ENCODE assay signal across 25 cellular contexts in genomic region chr1:17686258-17686657, GRCh38.
DNase-seq lines count a peak whose midpoint lies in the region; ATAC-seq and TF ChIP-seq lines count a peak whose summit lies in the region.
"Had no signal": no experiment of that assay in that cellular context is flagged by ENCODE, and none has a peak within 500 bp of the region (broad histone marks: within the 10 kb centered on the region; RNA-seq: fewer than 3 reads in every experiment).

No MANE protein-coding gene starts in this region.

- H3K4me1 Mint-ChIP-seq in type B pancreatic cell (ENCODE audit: unreplicated experiment) = peaks cover 31% of the 10 kb centered on the region
- no peaks in the 10 kb centered on the region for H3K4me1 Mint-ChIP-seq in CD8-positive, alpha-beta T cell (ENCODE audit: low read depth)
- H3K4me1 Mint-ChIP-seq: activated CD4-positive, alpha-beta T cell treated with anti-CD3 and anti-CD28 coated beads for 36 hours had no signal

- TF ChIP-seq CTCF in right atrium auricular region (IDR thresholded peaks at IDR 0.05) (no peak), type B pancreatic cell (conservative IDR thresholded peaks at IDR 0.05) (no peak)
- TF ChIP-seq CTCF in CD8-positive, alpha-beta T cell (IDR thresholded peaks at IDR 0.05) = no peak

- no peak overlapping the region for H3K4me3 ChIP-seq in right atrium auricular region
- H3K4me3 ChIP-seq in CD8-positive, alpha-beta T cell (ENCODE audit: low read depth, low read length) = no peak overlapping the region
- H3K4me3 ChIP-seq: gastroesophageal sphincter, spleen, stomach had no signal

- no peak overlapping the region for H3K4me3 Mint-ChIP-seq in type B pancreatic cell
- H3K4me3 Mint-ChIP-seq in CD8-positive, alpha-beta T cell = no peak overlapping the region
- H3K4me3 Mint-ChIP-seq: activated CD4-positive, alpha-beta T cell treated with anti-CD3 and anti-CD28 coated beads for 36 hours; activated CD8-positive, alpha-beta T cell treated with anti-CD3 and anti-CD28 coated beads for 36 hours; activated naive CD4-positive, alpha-beta T cell treated with anti-CD3 and anti-CD28 coated beads for 36 hours had no signal

- no peaks in the 10 kb centered on the region for H3K27me3 ChIP-seq in right atrium auricular region
- no peaks in the 10 kb centered on the region for H3K27me3 ChIP-seq in CD8-positive, alpha-beta T cell (ENCODE audit: insufficient read depth, low read length)
- H3K27me3 ChIP-seq: brain microvascular endothelial cell, gastroesophageal sphincter, spleen, stomach had no signal

- CTCF ChIA-PET in CD8-positive, alpha-beta T cell (lab: Charles Lee) = interaction anchor here (0.7 kb wide), 1 partner anchor 575 kb away, joined by 3 read pairs; no protein-coding TSS in a partner anchor

- ATAC-seq in Right ventricle myocardium superior (ENCODE audit: poor library complexity) (peak; percentile 45), left colon (peak; percentile 33)
- no peak for ATAC-seq in CD8-positive, alpha-beta T cell
- ATAC-seq: activated CD4-positive, alpha-beta T cell treated with anti-CD3 and anti-CD28 coated beads for 36 hours; activated CD8-positive, alpha-beta T cell treated with anti-CD3 and anti-CD28 coated beads for 36 hours; gastroesophageal sphincter had no signal

- H3K27ac Mint-ChIP-seq in type B pancreatic cell = peak overlapping the region; percentile 4
- H3K27ac Mint-ChIP-seq in CD8-positive, alpha-beta T cell = no peak overlapping the region
- H3K27ac Mint-ChIP-seq: activated CD4-positive, alpha-beta T cell treated with anti-CD3 and anti-CD28 coated beads for 36 hours; activated CD8-positive, alpha-beta T cell treated with anti-CD3 and anti-CD28 coated beads for 36 hours; activated naive CD4-positive, alpha-beta T cell treated with anti-CD3 and anti-CD28 coated beads for 36 hours had no signal

- peaks cover 14% of the 10 kb centered on the region for H3K36me3 Mint-ChIP-seq in type B pancreatic cell
- H3K36me3 Mint-ChIP-seq in CD8-positive, alpha-beta T cell = no peaks in the 10 kb centered on the region

- POLR2A ChIA-PET in CD8-positive, alpha-beta T cell (lab: Charles Lee) = no interaction called here

- H3K9me3 Mint-ChIP-seq in type B pancreatic cell = no peaks in the 10 kb centered on the region
- no peaks in the 10 kb centered on the region for H3K9me3 Mint-ChIP-seq in CD8-positive, alpha-beta T cell
- H3K9me3 Mint-ChIP-seq: activated naive CD4-positive, alpha-beta T cell treated with anti-CD3 and anti-CD28 coated beads for 36 hours had no signal

- H3K36me3 ChIP-seq in right atrium auricular region = peaks cover 51% of the 10 kb centered on the region
- no peaks in the 10 kb centered on the region for H3K36me3 ChIP-seq in CD8-positive, alpha-beta T cell (ENCODE audit: insufficient read depth, low read length)
- H3K36me3 ChIP-seq: brain microvascular endothelial cell had no signal

- H3K27me3 Mint-ChIP-seq in type B pancreatic cell = no peaks in the 10 kb centered on the region
- peaks cover 4% of the 10 kb centered on the region for H3K27me3 Mint-ChIP-seq in CD8-positive, alpha-beta T cell (ENCODE audit: low read depth)

- H3K4me1 ChIP-seq in right atrium auricular region = peaks cover 0 to 8% of the 10 kb centered on the region in 2 donors
- H3K4me1 ChIP-seq in CD8-positive, alpha-beta T cell (ENCODE audit: insufficient read depth, low read length) = no peaks in the 10 kb centered on the region
- H3K4me1 ChIP-seq: parathyroid adenoma had no signal

- DNase-seq in Right ventricle myocardium superior (no peak), right atrium auricular region (ENCODE audit: low spot score) (no peak), SHP77 (lab: John Stamatoyannopoulos, UW) (peak; percentile 6 to 16), left colon (no peak), type B pancreatic cell (ENCODE audit: extremely low spot score, unreplicated experiment) (no peak), NAMALWA (ENCODE audit: low spot score) (no peak)
- DNase-seq in CD8-positive, alpha-beta T cell = no peak
- DNase-seq: activated CD4-positive, alpha-beta T cell treated with anti-CD3 and anti-CD28 coated beads for 36 hours; activated CD8-positive, alpha-beta memory T cell treated with anti-CD3 and anti-CD28 coated beads, Interleukin-2, amount 50 U/mL, for 48 hours; activated CD8-positive, alpha-beta T cell treated with anti-CD3 and anti-CD28 coated beads for 36 hours; activated naive CD4-positive, alpha-beta T cell treated with anti-CD3 and anti-CD28 coated beads for 36 hours; brain microvascular endothelial cell; DMS153; GDM1; hippocampal formation; NCI-H1436; NCI-H82; OCI-M1; spleen; stimulated activated CD4-positive, alpha-beta T cell treated with anti-CD3 and anti-CD28 coated beads, Interleukin-2, amount 100 ng/mL, for 24 hours; stimulated activated CD8-positive, alpha-beta memory T cell treated with anti-CD3 and anti-CD28 coated beads, Interleukin-4, amount 100 ng/mL, for 48 hours; stomach had no signal

- intact Hi-C loops in Right ventricle myocardium superior (cut with DNase I) = no loop called here
- intact Hi-C loops in left colon (cut with DNase I, micrococcal nuclease) = no loop called here
- intact Hi-C loops in CD8-positive, alpha-beta T cell (cut with DNase I, micrococcal nuclease) = no loop called here

- no peak overlapping the region for H3K27ac ChIP-seq in right atrium auricular region
- H3K27ac ChIP-seq in CD8-positive, alpha-beta T cell (ENCODE audit: low read depth, low read length) = no peak overlapping the region
- H3K27ac ChIP-seq: brain microvascular endothelial cell, gastroesophageal sphincter, parathyroid adenoma, spleen, stomach, VCaP had no signal

- H3K9me3 ChIP-seq in right atrium auricular region = no peaks in the 10 kb centered on the region
- H3K9me3 ChIP-seq in CD8-positive, alpha-beta T cell (ENCODE audit: low read length) = no peaks in the 10 kb centered on the region
- H3K9me3 ChIP-seq: gastroesophageal sphincter, spleen, stomach had no signal

Comparison
In these comparisons a context has a peak if more than half of its experiments do, and no peak if none do; other contexts are left out.
1. DNase-seq: peak in SHP77 (2 of 2); none in Right ventricle myocardium superior (single experiment), right atrium auricular region (single experiment), left colon (0 of 2), type B pancreatic cell (single experiment), NAMALWA (single experiment) and CD8-positive, alpha-beta T cell (0 of 7).